ENCODE assay signal across 1 cellular context in the genomic region with DNA sequence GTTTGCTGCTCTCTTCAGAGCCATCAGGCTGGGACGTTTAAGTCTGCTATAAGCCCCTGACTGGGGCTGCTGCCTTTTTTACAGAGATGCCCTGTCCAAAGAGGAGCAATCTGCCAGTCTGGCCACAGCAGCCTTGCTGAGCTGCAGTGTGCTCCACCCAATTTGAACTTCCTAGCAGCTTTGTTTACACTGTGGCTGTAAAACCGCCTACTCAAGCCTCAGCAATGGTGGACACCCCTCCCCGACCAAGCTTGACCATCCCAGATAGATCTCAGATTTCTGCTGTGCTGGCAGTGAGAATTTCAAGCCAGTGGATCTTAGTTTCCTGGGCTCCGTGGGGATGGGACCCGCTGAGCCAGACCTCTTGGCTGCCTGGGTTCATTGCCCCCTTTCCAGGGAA.
TF ChIP-seq lines count a peak whose summit lies in the region.

No MANE protein-coding gene starts in this region.

TF ChIP-seq in HepG2, 621 proteins besides CTCF, POLR2A, EP300 and RAD21:
- TF ChIP-seq ZNF558 (CRISPR knock-in tag; IDR thresholded peaks at IDR 0.05; ENCODE audit: borderline replicate concordance), result no peak
- TF ChIP-seq, protein P1, sequence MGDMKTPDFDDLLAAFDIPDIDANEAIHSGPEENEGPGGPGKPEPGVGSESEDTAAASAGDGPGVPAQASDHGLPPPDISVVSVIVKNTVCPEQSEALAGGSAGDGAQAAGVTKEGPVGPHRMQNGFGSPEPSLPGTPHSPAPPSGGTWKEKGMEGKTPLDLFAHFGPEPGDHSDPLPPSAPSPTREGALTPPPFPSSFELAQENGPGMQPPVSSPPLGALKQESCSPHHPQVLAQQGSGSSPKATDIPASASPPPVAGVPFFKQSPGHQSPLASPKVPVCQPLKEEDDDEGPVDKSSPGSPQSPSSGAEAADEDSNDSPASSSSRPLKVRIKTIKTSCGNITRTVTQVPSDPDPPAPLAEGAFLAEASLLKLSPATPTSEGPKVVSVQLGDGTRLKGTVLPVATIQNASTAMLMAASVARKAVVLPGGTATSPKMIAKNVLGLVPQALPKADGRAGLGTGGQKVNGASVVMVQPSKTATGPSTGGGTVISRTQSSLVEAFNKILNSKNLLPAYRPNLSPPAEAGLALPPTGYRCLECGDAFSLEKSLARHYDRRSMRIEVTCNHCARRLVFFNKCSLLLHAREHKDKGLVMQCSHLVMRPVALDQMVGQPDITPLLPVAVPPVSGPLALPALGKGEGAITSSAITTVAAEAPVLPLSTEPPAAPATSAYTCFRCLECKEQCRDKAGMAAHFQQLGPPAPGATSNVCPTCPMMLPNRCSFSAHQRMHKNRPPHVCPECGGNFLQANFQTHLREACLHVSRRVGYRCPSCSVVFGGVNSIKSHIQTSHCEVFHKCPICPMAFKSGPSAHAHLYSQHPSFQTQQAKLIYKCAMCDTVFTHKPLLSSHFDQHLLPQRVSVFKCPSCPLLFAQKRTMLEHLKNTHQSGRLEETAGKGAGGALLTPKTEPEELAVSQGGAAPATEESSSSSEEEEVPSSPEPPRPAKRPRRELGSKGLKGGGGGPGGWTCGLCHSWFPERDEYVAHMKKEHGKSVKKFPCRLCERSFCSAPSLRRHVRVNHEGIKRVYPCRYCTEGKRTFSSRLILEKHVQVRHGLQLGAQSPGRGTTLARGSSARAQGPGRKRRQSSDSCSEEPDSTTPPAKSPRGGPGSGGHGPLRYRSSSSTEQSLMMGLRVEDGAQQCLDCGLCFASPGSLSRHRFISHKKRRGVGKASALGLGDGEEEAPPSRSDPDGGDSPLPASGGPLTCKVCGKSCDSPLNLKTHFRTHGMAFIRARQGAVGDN (CRISPR knock-in tag; IDR thresholded peaks at IDR 0.05), result no peak; the same call in 1 of the 2 replicates
- TF ChIP-seq FOXA1 (IDR thresholded peaks at IDR 0.05), result no peak
- peak; percentile 33; the same call in 1 of the 2 replicates for TF ChIP-seq FOXA1 (CRISPR knock-in tag; IDR thresholded peaks at IDR 0.05)
- no peak for TF ChIP-seq ZNF468 (CRISPR knock-in tag; IDR thresholded peaks at IDR 0.05)
- no peak for TF ChIP-seq HNRNPUL1 (IDR thresholded peaks at IDR 0.05; ENCODE audit: low read depth, low read length)
- peak; percentile 26; the same call in 1 of the 2 replicates for TF ChIP-seq ZMYM4 (CRISPR knock-in tag; IDR thresholded peaks at IDR 0.05)
- no peak for TF ChIP-seq ZNF354B (CRISPR knock-in tag; IDR thresholded peaks at IDR 0.05)
